20 cellular contexts compared by ENCODE assay signal in the genomic region with DNA sequence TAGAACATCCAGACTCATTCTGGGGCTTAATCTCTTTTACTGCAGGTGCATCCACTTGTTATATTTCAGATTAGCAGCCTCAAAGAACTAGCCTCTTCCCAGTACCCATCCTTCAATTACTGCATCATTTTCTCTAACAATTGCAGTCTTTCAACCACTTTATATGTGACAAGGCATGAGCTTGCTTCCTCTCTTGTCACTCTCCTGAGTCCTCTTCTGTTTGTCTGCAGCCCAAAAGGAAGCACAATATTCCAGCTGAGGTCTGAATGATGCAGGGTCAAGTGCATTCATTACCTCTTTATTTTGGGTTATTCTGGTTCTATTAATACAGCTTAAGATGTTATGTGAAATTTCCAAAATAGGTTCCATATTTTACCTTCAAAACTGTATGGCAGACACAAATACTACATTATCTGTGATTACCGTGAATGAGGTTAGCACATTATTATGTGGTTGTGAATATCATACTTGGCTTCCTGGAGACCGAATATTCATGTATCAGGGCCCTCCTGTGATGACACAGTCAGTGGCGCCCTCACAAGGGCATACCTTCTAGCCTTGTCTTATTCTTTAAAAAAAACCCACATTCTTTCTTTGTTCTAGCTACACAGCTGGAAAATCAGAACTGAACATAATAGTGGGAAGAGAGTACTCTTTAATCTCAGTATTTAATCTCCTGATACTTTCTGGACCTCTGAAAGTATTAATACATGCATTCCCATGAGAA.
DNase-seq lines count a peak whose midpoint lies in the region; ATAC-seq, FAIRE-seq and TF ChIP-seq lines count a peak whose summit lies in the region.
"Had no signal": no experiment of that assay in that cellular context is flagged by ENCODE, and none has a peak within 500 bp of the region (broad histone marks: within the 10 kb centered on the region; RNA-seq: fewer than 3 reads in every experiment).

No MANE protein-coding gene starts in this region.

- 51% methylated on average over 3 of the region's 3 CpGs for WGBS in upper lobe of left lung, 2 donors

- ATAC-seq in GM18861 (IDR thresholded peaks at IDR 0.05; ENCODE audit: unreplicated experiment) (peak; percentile 36), upper lobe of left lung (ENCODE audit: low FRiP score in 2 of 2) (no peak), HG03378 (IDR thresholded peaks at IDR 0.05; ENCODE audit: unreplicated experiment) (no peak)
- ATAC-seq in natural killer cell treated with Interleukin-12 subunit alpha and Interleukin-12 subunit beta and Interleukin-15 and Interleukin-18, amount 100 ng/mL, for 72 hours = peak; percentile 56 to 77
- ATAC-seq: activated CD8-positive, alpha-beta T cell treated with anti-CD3 and anti-CD28 coated beads, Interleukin-2, amount 10 ng/mL, durations not matched to agents 7 days and 5 days; activated naive CD4-positive, alpha-beta T cell treated with anti-CD3 and anti-CD28 coated beads, Interleukin-2, amount 50 U/mL, for 72 hours; activated T-cell treated with anti-CD3 and anti-CD28 coated beads, Interleukin-2, amount 50 U/mL, for 4 hours; body of pancreas; CD8-positive, alpha-beta T cell; naive thymus-derived CD4-positive, alpha-beta T cell had no signal

- no peak for TF ChIP-seq POLR2A in upper lobe of left lung (IDR thresholded peaks at IDR 0.05)
- no peak for TF ChIP-seq POLR2A in Peyer's patch (IDR thresholded peaks at IDR 0.05)

- no peak overlapping the region for H3K4me2 ChIP-seq in astrocyte (ENCODE audit: low read length)

- H3K36me3 Mint-ChIP-seq in astrocyte (ENCODE audit: low read depth, unreplicated experiment) = no peaks in the 10 kb centered on the region
- H3K36me3 Mint-ChIP-seq in natural killer cell treated with Interleukin-12 subunit alpha and Interleukin-12 subunit beta and Interleukin-15 and Interleukin-18, amount 100 ng/mL, for 72 hours = peaks cover 4% of the 10 kb centered on the region
- H3K36me3 Mint-ChIP-seq: activated naive CD4-positive, alpha-beta T cell treated with anti-CD3 and anti-CD28 coated beads, Interleukin-2, amount 50 U/mL, for 72 hours; CD8-positive, alpha-beta T cell; naive thymus-derived CD4-positive, alpha-beta T cell had no signal

- no peak overlapping the region for H3K9ac ChIP-seq in astrocyte (ENCODE audit: low read length)

- TF ChIP-seq EP300 in upper lobe of left lung (IDR thresholded peaks at IDR 0.05) = no peak

- no peaks in the 10 kb centered on the region for H3K9me3 ChIP-seq in astrocyte (ENCODE audit: insufficient read depth, low read depth, low read length)
- H3K9me3 ChIP-seq in upper lobe of left lung = no peaks in the 10 kb centered on the region
- H3K9me3 ChIP-seq in Peyer's patch = no peaks in the 10 kb centered on the region
- H3K9me3 ChIP-seq: body of pancreas had no signal

- peaks cover 6% of the 10 kb centered on the region for H3K4me1 ChIP-seq in astrocyte (ENCODE audit: insufficient read depth, low read length)
- no peaks in the 10 kb centered on the region for H3K4me1 ChIP-seq in upper lobe of left lung
- no peaks in the 10 kb centered on the region for H3K4me1 ChIP-seq in Peyer's patch
- H3K4me1 ChIP-seq: body of pancreas had no signal

- no peak overlapping the region for H2AFZ ChIP-seq in astrocyte (ENCODE audit: low read depth, low read length)

- H3K4me1 Mint-ChIP-seq in astrocyte (ENCODE audit: low read depth, unreplicated experiment) = no peaks in the 10 kb centered on the region
- H3K4me1 Mint-ChIP-seq in natural killer cell treated with Interleukin-12 subunit alpha and Interleukin-12 subunit beta and Interleukin-15 and Interleukin-18, amount 100 ng/mL, for 72 hours (ENCODE audit: low read depth in 2 of 2) = peaks cover 16 to 40% of the 10 kb centered on the region in 2 donors

- TF ChIP-seq CTCF in astrocyte (IDR thresholded peaks at IDR 0.05; ENCODE audit: insufficient read depth, low read depth, low read length) = no peak
- no peak for TF ChIP-seq CTCF in upper lobe of left lung (IDR thresholded peaks at IDR 0.05)
- TF ChIP-seq CTCF in Peyer's patch (IDR thresholded peaks at IDR 0.05) = no peak

- H3K36me3 ChIP-seq in astrocyte (ENCODE audit: insufficient read depth, low read length) (no peaks in the 10 kb centered on the region), upper lobe of left lung (no peaks in the 10 kb centered on the region), Peyer's patch (no peaks in the 10 kb centered on the region)

- no peaks in the 10 kb centered on the region for H3K9me3 Mint-ChIP-seq in astrocyte (ENCODE audit: unreplicated experiment)
- peaks cover 2% of the 10 kb centered on the region for H3K9me3 Mint-ChIP-seq in natural killer cell treated with Interleukin-12 subunit alpha and Interleukin-12 subunit beta and Interleukin-15 and Interleukin-18, amount 100 ng/mL, for 72 hours
- H3K9me3 Mint-ChIP-seq: activated naive CD4-positive, alpha-beta T cell treated with anti-CD3 and anti-CD28 coated beads, Interleukin-2, amount 50 U/mL, for 72 hours; activated T-cell treated with anti-CD3 and anti-CD28 coated beads, Interleukin-2, amount 50 U/mL, for 4 hours; CD8-positive, alpha-beta T cell; stimulated activated naive CD8-positive, alpha-beta T cell treated with anti-CD3 and anti-CD28 coated beads, Interleukin-15, Interleukin-2, amounts not matched to agents 100 ng/mL and 50 ng/mL, for 24 hours had no signal

- H3K4me3 Mint-ChIP-seq in astrocyte (ENCODE audit: unreplicated experiment) = no peak overlapping the region
- no peak overlapping the region for H3K4me3 Mint-ChIP-seq in natural killer cell treated with Interleukin-12 subunit alpha and Interleukin-12 subunit beta and Interleukin-15 and Interleukin-18, amount 100 ng/mL, for 72 hours
- H3K4me3 Mint-ChIP-seq: activated CD8-positive, alpha-beta T cell treated with anti-CD3 and anti-CD28 coated beads, Interleukin-2, amount 10 ng/mL, durations not matched to agents 7 days and 5 days; activated T-cell treated with anti-CD3 and anti-CD28 coated beads, Interleukin-2, amount 50 U/mL, for 4 hours; CD8-positive, alpha-beta T cell; naive thymus-derived CD4-positive, alpha-beta T cell; stimulated activated naive CD8-positive, alpha-beta T cell treated with anti-CD3 and anti-CD28 coated beads, Interleukin-15, Interleukin-2, amounts not matched to agents 100 ng/mL and 50 ng/mL, for 24 hours had no signal

- no peaks in the 10 kb centered on the region for H4K20me1 ChIP-seq in astrocyte (ENCODE audit: insufficient read depth, low read length)

- H3K27me3 ChIP-seq in astrocyte (ENCODE audit: insufficient read depth, low read length) = no peaks in the 10 kb centered on the region
- H3K27me3 ChIP-seq in upper lobe of left lung = no peaks in the 10 kb centered on the region
- no peaks in the 10 kb centered on the region for H3K27me3 ChIP-seq in Peyer's patch
- H3K27me3 ChIP-seq: body of pancreas had no signal

- H3K4me3 ChIP-seq in astrocyte (ENCODE audit: insufficient read depth, low read depth, low read length) = no peak overlapping the region
- no peak overlapping the region for H3K4me3 ChIP-seq in upper lobe of left lung
- H3K4me3 ChIP-seq in Peyer's patch = no peak overlapping the region
- H3K4me3 ChIP-seq: body of pancreas, SK-N-MC, skin epidermis had no signal

- peaks cover 2% of the 10 kb centered on the region for H3K27me3 Mint-ChIP-seq in astrocyte (ENCODE audit: low read depth, unreplicated experiment)
- no peaks in the 10 kb centered on the region for H3K27me3 Mint-ChIP-seq in natural killer cell treated with Interleukin-12 subunit alpha and Interleukin-12 subunit beta and Interleukin-15 and Interleukin-18, amount 100 ng/mL, for 72 hours
- H3K27me3 Mint-ChIP-seq: progenitor cell of endocrine pancreas; stimulated activated naive CD8-positive, alpha-beta T cell treated with anti-CD3 and anti-CD28 coated beads, Interleukin-15, Interleukin-2, amounts not matched to agents 100 ng/mL and 50 ng/mL, for 24 hours had no signal

- no peak overlapping the region for H3K27ac Mint-ChIP-seq in astrocyte (ENCODE audit: unreplicated experiment)
- peak overlapping the region in 1 of 2 donors; percentile 45 for H3K27ac Mint-ChIP-seq in natural killer cell treated with Interleukin-12 subunit alpha and Interleukin-12 subunit beta and Interleukin-15 and Interleukin-18, amount 100 ng/mL, for 72 hours
- H3K27ac Mint-ChIP-seq: activated CD8-positive, alpha-beta T cell treated with anti-CD3 and anti-CD28 coated beads, Interleukin-2, amount 10 ng/mL, durations not matched to agents 7 days and 5 days; activated naive CD4-positive, alpha-beta T cell treated with anti-CD3 and anti-CD28 coated beads, Interleukin-2, amount 50 U/mL, for 72 hours; CD8-positive, alpha-beta T cell; naive thymus-derived CD4-positive, alpha-beta T cell; progenitor cell of endocrine pancreas; stimulated activated naive CD8-positive, alpha-beta T cell treated with anti-CD3 and anti-CD28 coated beads, Interleukin-15, Interleukin-2, amounts not matched to agents 100 ng/mL and 50 ng/mL, for 24 hours had no signal

- no peaks in the 10 kb centered on the region for H3K79me2 ChIP-seq in astrocyte (ENCODE audit: insufficient read depth, low read length)

- DNase-seq in M059J (ENCODE audit: low read depth) (peak; percentile 27), astrocyte (ENCODE audit: low read depth) (peak; percentile 38), 8988T (no peak), upper lobe of left lung (no peak), Peyer's patch (no peak)
- no peak for DNase-seq in natural killer cell treated with Interleukin-12 subunit alpha and Interleukin-12 subunit beta and Interleukin-15 and Interleukin-18, amount 100 ng/mL, for 72 hours (ENCODE audit: low spot score)
- DNase-seq: activated CD8-positive, alpha-beta T cell treated with anti-CD3 and anti-CD28 coated beads, Interleukin-2, amount 10 ng/mL, durations not matched to agents 7 days and 5 days; activated T-cell treated with anti-CD3 and anti-CD28 coated beads, Interleukin-2, amount 50 U/mL, for 4 hours; body of pancreas; CD8-positive, alpha-beta T cell; H7; naive thymus-derived CD4-positive, alpha-beta T cell; NCI-H526 had no signal

- FAIRE-seq in astrocyte (lab: Jason Lieb, UNC) = no peak

- no peak overlapping the region for H3K27ac ChIP-seq in astrocyte (ENCODE audit: low read depth, low read length)
- no peak overlapping the region for H3K27ac ChIP-seq in upper lobe of left lung
- H3K27ac ChIP-seq in Peyer's patch = no peak overlapping the region
- H3K27ac ChIP-seq: body of pancreas, SK-N-MC, skin epidermis had no signal

Comparison
In these comparisons a context has a peak if more than half of its experiments do, and no peak if none do; other contexts are left out.
1. ATAC-seq: peak in GM18861 (single experiment) and natural killer cell treated with Interleukin-12 subunit alpha and Interleukin-12 subunit beta and Interleukin-15 and Interleukin-18, amount 100 ng/mL, for 72 hours (2 of 2); none in upper lobe of left lung (0 of 2) and HG03378 (single experiment).
2. DNase-seq: peak in M059J (single experiment) and astrocyte (single experiment); none in natural killer cell treated with Interleukin-12 subunit alpha and Interleukin-12 subunit beta and Interleukin-15 and Interleukin-18, amount 100 ng/mL, for 72 hours (single experiment), 8988T (single experiment), upper lobe of left lung (0 of 2) and Peyer's patch (0 of 3).